12 cellular contexts compared by ENCODE assay signal in genomic region chr11:44766972-44767278, GRCh38. TPM values are rescaled to one million over a fixed set of nuclear protein-coding genes. Genes with fewer than 3 reads are reported as not detected.
A peak's percentile ranks its signal among the peaks of the same experiment; 100 is the strongest.
DNase-seq lines count a peak whose midpoint lies in the region; TF ChIP-seq lines count a peak whose summit lies in the region.
"Had no signal": no experiment of that assay in that cellular context is flagged by ENCODE, and none has a peak within 500 bp of the region (broad histone marks: within the 10 kb centered on the region; RNA-seq: fewer than 3 reads in every experiment).

No MANE protein-coding gene starts in this region.

- H3K9me3 Mint-ChIP-seq in activated CD4-positive, alpha-beta T cell treated with anti-CD3 and anti-CD28 coated beads, Interleukin-2, amount 10 ng/mL, durations not matched to agents 7 days and 5 days, result no peaks in the 10 kb centered on the region
- H3K9me3 Mint-ChIP-seq in CD8-positive, alpha-beta memory T cell, result peaks cover 0 to 9% (median 4%) of the 10 kb centered on the region in 5 donors
- H3K9me3 Mint-ChIP-seq: activated T-helper 17 cell treated with anti-CD3 and anti-CD28 coated beads, Interleukin-2, amount 50 U/mL, for 72 hours had no signal

- no peaks in the 10 kb centered on the region for H4K20me1 ChIP-seq in osteoblast (ENCODE audit: insufficient read depth, low read length)

- H3K27me3 Mint-ChIP-seq in activated CD4-positive, alpha-beta T cell treated with anti-CD3 and anti-CD28 coated beads, Interleukin-2, amount 10 ng/mL, durations not matched to agents 7 days and 5 days, result peaks cover 2% of the 10 kb centered on the region
- H3K27me3 Mint-ChIP-seq in CD8-positive, alpha-beta memory T cell, result peaks cover 0 to 2% of the 10 kb centered on the region in 2 donors
- H3K27me3 Mint-ChIP-seq: activated T-helper 17 cell treated with anti-CD3 and anti-CD28 coated beads, Interleukin-2, amount 50 U/mL, for 72 hours had no signal

- no peaks in the 10 kb centered on the region for H3K4me1 Mint-ChIP-seq in activated CD4-positive, alpha-beta T cell treated with anti-CD3 and anti-CD28 coated beads, Interleukin-2, amount 10 ng/mL, durations not matched to agents 7 days and 5 days
- H3K4me1 Mint-ChIP-seq in CD8-positive, alpha-beta memory T cell, result peaks cover 11 to 16% (median 14%) of the 10 kb centered on the region in 3 donors

- intact Hi-C loops in adrenal gland (cut with DNase I), result no loop called here

- H3K36me3 ChIP-seq in adrenal gland (replicated peaks in 1 of 2), result no peaks in the 10 kb centered on the region
- no peaks in the 10 kb centered on the region for H3K36me3 ChIP-seq in cardiac muscle cell
- H3K36me3 ChIP-seq in osteoblast (ENCODE audit: insufficient read depth, low read length), result no peaks in the 10 kb centered on the region
- H3K36me3 ChIP-seq in CD8-positive, alpha-beta memory T cell (ENCODE audit: insufficient read depth, low read length), result no peaks in the 10 kb centered on the region

- H3K27ac ChIP-seq in adrenal gland, result peak overlapping the region in 4 of 5 donors; percentile 62 to 92 (median 86)
- peak overlapping the region; percentile 94 for H3K27ac ChIP-seq in cardiac muscle cell
- peak overlapping the region; percentile 89 for H3K27ac ChIP-seq in osteoblast (ENCODE audit: low read depth, low read length)
- H3K27ac ChIP-seq in CD8-positive, alpha-beta memory T cell (ENCODE audit: low read depth, low read length), result no peak overlapping the region

- TF ChIP-seq CTCF in AG10803 (conservative IDR thresholded peaks at IDR 0.05; ENCODE audit: low read length) (no peak), adrenal gland (IDR thresholded peaks at IDR 0.05) (no peak), cardiac muscle cell (IDR thresholded peaks at IDR 0.05; ENCODE audit: low read depth, low read length) (no peak), osteoblast (IDR thresholded peaks at IDR 0.05; ENCODE audit: extremely low read depth, low read depth, low read length) (no peak)

- no peaks in the 10 kb centered on the region for H3K27me3 ChIP-seq in adrenal gland
- H3K27me3 ChIP-seq in cardiac muscle cell, result no peaks in the 10 kb centered on the region
- H3K27me3 ChIP-seq in osteoblast (ENCODE audit: insufficient read depth, low read length), result no peaks in the 10 kb centered on the region
- no peaks in the 10 kb centered on the region for H3K27me3 ChIP-seq in CD8-positive, alpha-beta memory T cell (ENCODE audit: insufficient read depth, low read length, poor library complexity, severe bottlenecking)
- H3K27me3 ChIP-seq: tibial nerve had no signal

- H3K36me3 Mint-ChIP-seq in activated CD4-positive, alpha-beta T cell treated with anti-CD3 and anti-CD28 coated beads, Interleukin-2, amount 10 ng/mL, durations not matched to agents 7 days and 5 days (ENCODE audit: low read depth), result peaks cover 2% of the 10 kb centered on the region
- H3K36me3 Mint-ChIP-seq in CD8-positive, alpha-beta memory T cell, result peaks cover 18 to 37% (median 27%) of the 10 kb centered on the region in 3 donors

- no peaks in the 10 kb centered on the region for H3K79me2 ChIP-seq in osteoblast (ENCODE audit: insufficient read depth, low read length)

- H3K4me1 ChIP-seq in adrenal gland (replicated peaks in 1 of 2) (peaks cover 13 to 43% of the 10 kb centered on the region in 2 donors), cardiac muscle cell (ENCODE audit: low read depth) (peaks cover 49% of the 10 kb centered on the region), osteoblast (ENCODE audit: insufficient read depth, low read length) (peaks cover 34% of the 10 kb centered on the region)
- no peaks in the 10 kb centered on the region for H3K4me1 ChIP-seq in CD8-positive, alpha-beta memory T cell (ENCODE audit: insufficient read depth, low read length)

- peaks cover 0 to 7% (median 0%) of the 10 kb centered on the region in 3 donors for H3K9me3 ChIP-seq in adrenal gland (replicated peaks in 1 of 3)
- H3K9me3 ChIP-seq in cardiac muscle cell (ENCODE audit: low read depth), result peaks cover 5% of the 10 kb centered on the region
- no peaks in the 10 kb centered on the region for H3K9me3 ChIP-seq in osteoblast (ENCODE audit: low read depth, low read length)
- no peaks in the 10 kb centered on the region for H3K9me3 ChIP-seq in CD8-positive, alpha-beta memory T cell (ENCODE audit: low read length)

- H2AFZ ChIP-seq in osteoblast (ENCODE audit: low read length), result no peak overlapping the region

- no peak overlapping the region for H3K4me3 Mint-ChIP-seq in activated CD4-positive, alpha-beta T cell treated with anti-CD3 and anti-CD28 coated beads, Interleukin-2, amount 10 ng/mL, durations not matched to agents 7 days and 5 days
- no peak overlapping the region for H3K4me3 Mint-ChIP-seq in CD8-positive, alpha-beta memory T cell
- H3K4me3 Mint-ChIP-seq: activated T-helper 17 cell treated with anti-CD3 and anti-CD28 coated beads, Interleukin-2, amount 50 U/mL, for 72 hours had no signal

- DNase-seq in AG10803 (ENCODE audit: low read depth) (peak; percentile 60), adrenal gland (peak in 2 of 7 donors; percentile 7 to 64), cardiac muscle cell (ENCODE audit: low read depth in 1 of 2, low spot score in 1 of 2) (peak; percentile 68), osteoblast (ENCODE audit: insufficient read length, low spot score, missing footprints) (no peak), SHP77 (lab: John Stamatoyannopoulos, UW) (no peak)
- DNase-seq in activated effector memory CD4-positive, alpha-beta T cell treated with Interleukin-2 at 50 U/mL for 16 hours, result no peak
- DNase-seq in activated CD4-positive, alpha-beta T cell treated with anti-CD3 and anti-CD28 coated beads, Interleukin-2, amount 10 ng/mL, durations not matched to agents 7 days and 5 days, result no peak
- DNase-seq in CD8-positive, alpha-beta memory T cell, result no peak
- DNase-seq: NCI-H526, posterior cingulate gyrus had no signal

- no peak for TF ChIP-seq POLR2A in adrenal gland (IDR thresholded peaks at IDR 0.05)

- CTCF ChIA-PET in activated CD4-positive, alpha-beta T cell treated with anti-CD3 and anti-CD28 coated beads, Interleukin-2, amount 10 ng/mL, durations not matched to agents 7 days and 5 days (lab: Charles Lee), result interaction anchor here (1.0 to 1.3 kb wide), 3 partner anchors 8 to 244 kb away, joined by 3 to 4 read pairs (median 3); no protein-coding TSS in a partner anchor
- CTCF ChIA-PET in CD8-positive, alpha-beta memory T cell (lab: Charles Lee), result interaction anchor here (0.7 to 2.6 kb wide), 3 partner anchors 9 to 128 kb away, joined by 3 to 14 read pairs (median 3); no protein-coding TSS in a partner anchor

- H3K4me3 ChIP-seq in AG10803 (ENCODE audit: low read length) (no peak overlapping the region), adrenal gland (no peak overlapping the region), cardiac muscle cell (no peak overlapping the region), osteoblast (ENCODE audit: insufficient read depth, low read length) (peak overlapping the region; percentile 10)
- H3K4me3 ChIP-seq in CD8-positive, alpha-beta memory T cell (ENCODE audit: low read length), result no peak overlapping the region
- H3K4me3 ChIP-seq: tibial nerve had no signal

- POLR2A ChIA-PET in activated CD4-positive, alpha-beta T cell treated with anti-CD3 and anti-CD28 coated beads, Interleukin-2, amount 10 ng/mL, durations not matched to agents 7 days and 5 days (lab: Charles Lee), result no interaction called here
- POLR2A ChIA-PET in CD8-positive, alpha-beta memory T cell (lab: Charles Lee), result no interaction called here

- H3K4me2 ChIP-seq in osteoblast (ENCODE audit: insufficient read depth, low read length), result peak overlapping the region; percentile 40

- no peak overlapping the region for H3K27ac Mint-ChIP-seq in activated CD4-positive, alpha-beta T cell treated with anti-CD3 and anti-CD28 coated beads, Interleukin-2, amount 10 ng/mL, durations not matched to agents 7 days and 5 days
- peak overlapping the region in 1 of 8 donors; percentile 48 for H3K27ac Mint-ChIP-seq in CD8-positive, alpha-beta memory T cell
- H3K27ac Mint-ChIP-seq: activated T-helper 17 cell treated with anti-CD3 and anti-CD28 coated beads, Interleukin-2, amount 50 U/mL, for 72 hours had no signal

RNA-seq across cellular contexts. Expression of gene TSPAN18, which starts 40.2 kb away (rescaled TPM):
- total RNA-seq in adrenal gland (100 to 1,000 TPM in 4 of 8 donors, 10 to 100 TPM in 4; 37.4 to 168 (median 78.8) TPM), cardiac muscle cell (48.1 and 68.6 TPM in 2 replicates), osteoblast (3.2 and 5.8 TPM in 2 replicates)
- polyA plus RNA-seq in adrenal gland (100 to 1,000 TPM in 1 of 3 donors, 10 to 100 TPM in 2; 24.5 to 130 (median 33.3) TPM), cardiac muscle cell (82.8 and 122 TPM in 2 replicates)
- total RNA-seq in activated CD4-positive, alpha-beta T cell treated with anti-CD3 and anti-CD28 coated beads, Interleukin-2, amount 10 ng/mL, durations not matched to agents 7 days and 5 days, result 10 to 100 TPM; 22.9 to 23.5 TPM
- total RNA-seq in CD8-positive, alpha-beta memory T cell, result 1 to 10 TPM in 1 of 2 experiments, under 1 TPM in 1; 0.60 to 1.2 TPM
- polyA plus RNA-seq in CD8-positive, alpha-beta memory T cell, result 15.1 TPM

Comparison
In these comparisons a context has a peak if more than half of its experiments do, and no peak if none do; other contexts are left out.
1. DNase-seq: peak in AG10803 (single experiment) and cardiac muscle cell (2 of 2); none in osteoblast (single experiment), SHP77 (0 of 2), activated effector memory CD4-positive, alpha-beta T cell treated with Interleukin-2 at 50 U/mL for 16 hours (single experiment), activated CD4-positive, alpha-beta T cell treated with anti-CD3 and anti-CD28 coated beads, Interleukin-2, amount 10 ng/mL, durations not matched to agents 7 days and 5 days (single experiment) and CD8-positive, alpha-beta memory T cell (0 of 5).